Comparison of ENCODE assay signal across 1 cellular context in the genomic region with DNA sequence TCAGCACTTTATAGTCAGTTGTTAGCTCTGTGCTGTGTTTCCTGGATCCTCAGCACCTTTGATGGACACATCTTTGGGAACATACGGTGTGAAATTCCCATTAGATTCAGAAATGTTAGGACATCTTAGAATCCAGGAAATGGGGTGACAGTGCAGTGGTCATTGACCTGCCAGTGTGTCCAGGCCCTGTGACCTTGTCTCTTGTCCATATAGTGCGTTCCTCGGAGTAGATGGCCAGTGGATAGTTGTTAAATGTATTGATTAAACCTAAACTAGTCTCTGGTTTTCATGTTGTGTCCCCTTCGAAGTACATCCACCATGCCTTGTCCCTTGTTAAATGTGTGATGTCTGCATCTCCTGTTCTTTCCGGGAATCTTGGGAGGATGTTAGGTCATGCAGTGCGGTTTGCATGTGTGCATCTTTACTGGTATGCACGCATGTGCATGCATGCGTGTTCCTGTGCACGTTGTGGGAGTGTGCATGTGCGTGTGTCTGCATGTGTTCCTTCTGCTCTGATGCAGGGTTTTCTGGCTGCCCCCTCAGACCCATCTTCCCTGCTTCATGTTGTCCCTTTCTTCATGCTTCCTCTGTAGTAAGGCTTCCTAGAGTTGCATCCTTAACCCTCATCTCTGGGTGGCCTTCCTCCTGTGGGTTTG.
TF ChIP-seq lines count a peak whose summit lies in the region.

No MANE protein-coding gene starts in this region.

TF ChIP-seq in K562, 482 proteins besides CTCF, POLR2A, EP300 and RAD21 (continued from another document and continues in another):
- TF ChIP-seq, protein P1, sequence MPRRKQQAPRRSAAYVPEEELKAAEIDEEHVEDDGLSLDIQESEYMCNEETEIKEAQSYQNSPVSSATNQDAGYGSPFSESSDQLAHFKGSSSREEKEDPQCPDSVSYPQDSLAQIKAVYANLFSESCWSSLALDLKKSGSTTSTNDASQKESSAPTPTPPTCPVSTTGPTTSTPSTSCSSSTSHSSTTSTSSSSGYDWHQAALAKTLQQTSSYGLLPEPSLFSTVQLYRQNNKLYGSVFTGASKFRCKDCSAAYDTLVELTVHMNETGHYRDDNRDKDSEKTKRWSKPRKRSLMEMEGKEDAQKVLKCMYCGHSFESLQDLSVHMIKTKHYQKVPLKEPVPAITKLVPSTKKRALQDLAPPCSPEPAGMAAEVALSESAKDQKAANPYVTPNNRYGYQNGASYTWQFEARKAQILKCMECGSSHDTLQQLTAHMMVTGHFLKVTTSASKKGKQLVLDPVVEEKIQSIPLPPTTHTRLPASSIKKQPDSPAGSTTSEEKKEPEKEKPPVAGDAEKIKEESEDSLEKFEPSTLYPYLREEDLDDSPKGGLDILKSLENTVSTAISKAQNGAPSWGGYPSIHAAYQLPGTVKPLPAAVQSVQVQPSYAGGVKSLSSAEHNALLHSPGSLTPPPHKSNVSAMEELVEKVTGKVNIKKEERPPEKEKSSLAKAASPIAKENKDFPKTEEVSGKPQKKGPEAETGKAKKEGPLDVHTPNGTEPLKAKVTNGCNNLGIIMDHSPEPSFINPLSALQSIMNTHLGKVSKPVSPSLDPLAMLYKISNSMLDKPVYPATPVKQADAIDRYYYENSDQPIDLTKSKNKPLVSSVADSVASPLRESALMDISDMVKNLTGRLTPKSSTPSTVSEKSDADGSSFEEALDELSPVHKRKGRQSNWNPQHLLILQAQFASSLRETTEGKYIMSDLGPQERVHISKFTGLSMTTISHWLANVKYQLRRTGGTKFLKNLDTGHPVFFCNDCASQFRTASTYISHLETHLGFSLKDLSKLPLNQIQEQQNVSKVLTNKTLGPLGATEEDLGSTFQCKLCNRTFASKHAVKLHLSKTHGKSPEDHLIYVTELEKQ (CRISPR knock-in tag; IDR thresholded peaks at IDR 0.05), result no peak
- TF ChIP-seq ARID1B (IDR thresholded peaks at IDR 0.05) (no peak), BCL6 (CRISPR knock-in tag; IDR thresholded peaks at IDR 0.05) (no peak), TEAD4 (IDR thresholded peaks at IDR 0.05; ENCODE audit: low read length) (no peak), TEAD4 (CRISPR knock-in tag; IDR thresholded peaks at IDR 0.05; ENCODE audit: borderline replicate concordance) (no peak), RBM34 (IDR thresholded peaks at IDR 0.05; ENCODE audit: borderline replicate concordance, insufficient read depth, low read length) (no peak), ILF3 (IDR thresholded peaks at IDR 0.05; ENCODE audit: borderline replicate concordance) (no peak), PCBP2 (IDR thresholded peaks at IDR 0.05; ENCODE audit: low read depth, low read length, poor library complexity, severe bottlenecking) (no peak), NRF1 (conservative IDR thresholded peaks at IDR 0.05 in 1 of 2, IDR thresholded peaks at IDR 0.05 in 1 of 2) (no peak), ETV5 (CRISPR knock-in tag; IDR thresholded peaks at IDR 0.05; ENCODE audit: low read depth) (no peak), KAT2B (IDR thresholded peaks at IDR 0.05; ENCODE audit: low read depth, low read length) (no peak), TAF9B (IDR thresholded peaks at IDR 0.05; ENCODE audit: partially characterized antibody) (no peak), NFIX (CRISPR knock-in tag; IDR thresholded peaks at IDR 0.05; ENCODE audit: low read depth) (no peak), PHF8 (IDR thresholded peaks at IDR 0.05; ENCODE audit: borderline replicate concordance, low read length) (peak; percentile 5; the same call in 1 of the 2 replicates), DDX20 (tag; IDR thresholded peaks at IDR 0.05; ENCODE audit: low read depth) (no peak), CREBBP (IDR thresholded peaks at IDR 0.05; ENCODE audit: low read depth, low read length) (no peak), ZNF444 (CRISPR knock-in tag; IDR thresholded peaks at IDR 0.05) (no peak), MEIS2 (IDR thresholded peaks at IDR 0.05; ENCODE audit: partially characterized antibody) (no peak), GATA2 (CRISPR knock-in tag; IDR thresholded peaks at IDR 0.05) (no peak), KDM5B (IDR thresholded peaks at IDR 0.05; ENCODE audit: insufficient replicate concordance, low read depth, low read length) (peak; percentile 52), SMAD4 (CRISPR knock-in tag; conservative IDR thresholded peaks at IDR 0.05) (no peak), ZNF165 (CRISPR knock-in tag; IDR thresholded peaks at IDR 0.05; ENCODE audit: borderline replicate concordance) (0 out of 2 replicates have a peak, but pooled peaks have one; percentile 22), HDAC2 (IDR thresholded peaks at IDR 0.05) (no peak), KLF1 (tag; IDR thresholded peaks at IDR 0.05) (peak; percentile 51; the same call in 1 of the 2 replicates), ZC3H11A (IDR thresholded peaks at IDR 0.05; ENCODE audit: low read depth, low read length) (no peak), SETDB1 (IDR thresholded peaks at IDR 0.05; ENCODE audit: low read length) (no peak), ATF1 (CRISPR knock-in tag; IDR thresholded peaks at IDR 0.05) (no peak), ATF1 (tag; IDR thresholded peaks at IDR 0.05) (no peak), ZNF764 (CRISPR knock-in tag; IDR thresholded peaks at IDR 0.05; ENCODE audit: low read depth) (no peak), SRSF9 (IDR thresholded peaks at IDR 0.05; ENCODE audit: borderline replicate concordance, low read depth, low read length) (no peak), IRF2 (CRISPR knock-in tag; IDR thresholded peaks at IDR 0.05) (no peak), ZNF57 (CRISPR knock-in tag; IDR thresholded peaks at IDR 0.05) (0 out of 2 replicates have a peak, but pooled peaks have one; percentile 55), JUN (IDR thresholded peaks at IDR 0.05; ENCODE audit: borderline replicate concordance, low read depth, low read length) (no peak), JUN (CRISPR knock-in tag; IDR thresholded peaks at IDR 0.05; ENCODE audit: borderline replicate concordance) (no peak), HIVEP1 (CRISPR knock-in tag; IDR thresholded peaks at IDR 0.05) (no peak), ZNF778 (CRISPR knock-in tag; IDR thresholded peaks at IDR 0.05) (no peak), MTA1 (IDR thresholded peaks at IDR 0.05; ENCODE audit: borderline replicate concordance) (no peak), CCAR2 (IDR thresholded peaks at IDR 0.05; ENCODE audit: low read depth, low read length) (no peak), KLF10 (CRISPR knock-in tag; IDR thresholded peaks at IDR 0.05) (no peak), EP400 (IDR thresholded peaks at IDR 0.05) (no peak), ZNF143 (CRISPR knock-in tag; IDR thresholded peaks at IDR 0.05) (no peak), ZNF146 (CRISPR knock-in tag; IDR thresholded peaks at IDR 0.05; ENCODE audit: unreplicated experiment) (no peak)
- TF ChIP-seq, protein P2, sequence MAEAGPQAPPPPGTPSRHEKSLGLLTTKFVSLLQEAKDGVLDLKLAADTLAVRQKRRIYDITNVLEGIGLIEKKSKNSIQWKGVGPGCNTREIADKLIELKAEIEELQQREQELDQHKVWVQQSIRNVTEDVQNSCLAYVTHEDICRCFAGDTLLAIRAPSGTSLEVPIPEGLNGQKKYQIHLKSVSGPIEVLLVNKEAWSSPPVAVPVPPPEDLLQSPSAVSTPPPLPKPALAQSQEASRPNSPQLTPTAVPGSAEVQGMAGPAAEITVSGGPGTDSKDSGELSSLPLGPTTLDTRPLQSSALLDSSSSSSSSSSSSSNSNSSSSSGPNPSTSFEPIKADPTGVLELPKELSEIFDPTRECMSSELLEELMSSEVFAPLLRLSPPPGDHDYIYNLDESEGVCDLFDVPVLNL (CRISPR knock-in tag; IDR thresholded peaks at IDR 0.05; ENCODE audit: low read depth), result no peak
- TF ChIP-seq, protein P3, sequence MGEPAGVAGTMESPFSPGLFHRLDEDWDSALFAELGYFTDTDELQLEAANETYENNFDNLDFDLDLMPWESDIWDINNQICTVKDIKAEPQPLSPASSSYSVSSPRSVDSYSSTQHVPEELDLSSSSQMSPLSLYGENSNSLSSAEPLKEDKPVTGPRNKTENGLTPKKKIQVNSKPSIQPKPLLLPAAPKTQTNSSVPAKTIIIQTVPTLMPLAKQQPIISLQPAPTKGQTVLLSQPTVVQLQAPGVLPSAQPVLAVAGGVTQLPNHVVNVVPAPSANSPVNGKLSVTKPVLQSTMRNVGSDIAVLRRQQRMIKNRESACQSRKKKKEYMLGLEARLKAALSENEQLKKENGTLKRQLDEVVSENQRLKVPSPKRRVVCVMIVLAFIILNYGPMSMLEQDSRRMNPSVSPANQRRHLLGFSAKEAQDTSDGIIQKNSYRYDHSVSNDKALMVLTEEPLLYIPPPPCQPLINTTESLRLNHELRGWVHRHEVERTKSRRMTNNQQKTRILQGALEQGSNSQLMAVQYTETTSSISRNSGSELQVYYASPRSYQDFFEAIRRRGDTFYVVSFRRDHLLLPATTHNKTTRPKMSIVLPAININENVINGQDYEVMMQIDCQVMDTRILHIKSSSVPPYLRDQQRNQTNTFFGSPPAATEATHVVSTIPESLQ (CRISPR knock-in tag; IDR thresholded peaks at IDR 0.05), result no peak
- TF ChIP-seq, protein P4, sequence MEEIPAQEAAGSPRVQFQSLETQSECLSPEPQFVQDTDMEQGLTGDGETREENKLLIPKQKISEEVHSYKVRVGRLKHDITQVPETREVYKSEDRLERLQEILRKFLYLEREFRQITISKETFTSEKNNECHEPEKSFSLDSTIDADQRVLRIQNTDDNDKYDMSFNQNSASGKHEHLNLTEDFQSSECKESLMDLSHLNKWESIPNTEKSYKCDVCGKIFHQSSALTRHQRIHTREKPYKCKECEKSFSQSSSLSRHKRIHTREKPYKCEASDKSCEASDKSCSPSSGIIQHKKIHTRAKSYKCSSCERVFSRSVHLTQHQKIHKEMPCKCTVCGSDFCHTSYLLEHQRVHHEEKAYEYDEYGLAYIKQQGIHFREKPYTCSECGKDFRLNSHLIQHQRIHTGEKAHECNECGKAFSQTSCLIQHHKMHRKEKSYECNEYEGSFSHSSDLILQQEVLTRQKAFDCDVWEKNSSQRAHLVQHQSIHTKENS (CRISPR knock-in tag; IDR thresholded peaks at IDR 0.05), result no peak
- TF ChIP-seq, protein P5, sequence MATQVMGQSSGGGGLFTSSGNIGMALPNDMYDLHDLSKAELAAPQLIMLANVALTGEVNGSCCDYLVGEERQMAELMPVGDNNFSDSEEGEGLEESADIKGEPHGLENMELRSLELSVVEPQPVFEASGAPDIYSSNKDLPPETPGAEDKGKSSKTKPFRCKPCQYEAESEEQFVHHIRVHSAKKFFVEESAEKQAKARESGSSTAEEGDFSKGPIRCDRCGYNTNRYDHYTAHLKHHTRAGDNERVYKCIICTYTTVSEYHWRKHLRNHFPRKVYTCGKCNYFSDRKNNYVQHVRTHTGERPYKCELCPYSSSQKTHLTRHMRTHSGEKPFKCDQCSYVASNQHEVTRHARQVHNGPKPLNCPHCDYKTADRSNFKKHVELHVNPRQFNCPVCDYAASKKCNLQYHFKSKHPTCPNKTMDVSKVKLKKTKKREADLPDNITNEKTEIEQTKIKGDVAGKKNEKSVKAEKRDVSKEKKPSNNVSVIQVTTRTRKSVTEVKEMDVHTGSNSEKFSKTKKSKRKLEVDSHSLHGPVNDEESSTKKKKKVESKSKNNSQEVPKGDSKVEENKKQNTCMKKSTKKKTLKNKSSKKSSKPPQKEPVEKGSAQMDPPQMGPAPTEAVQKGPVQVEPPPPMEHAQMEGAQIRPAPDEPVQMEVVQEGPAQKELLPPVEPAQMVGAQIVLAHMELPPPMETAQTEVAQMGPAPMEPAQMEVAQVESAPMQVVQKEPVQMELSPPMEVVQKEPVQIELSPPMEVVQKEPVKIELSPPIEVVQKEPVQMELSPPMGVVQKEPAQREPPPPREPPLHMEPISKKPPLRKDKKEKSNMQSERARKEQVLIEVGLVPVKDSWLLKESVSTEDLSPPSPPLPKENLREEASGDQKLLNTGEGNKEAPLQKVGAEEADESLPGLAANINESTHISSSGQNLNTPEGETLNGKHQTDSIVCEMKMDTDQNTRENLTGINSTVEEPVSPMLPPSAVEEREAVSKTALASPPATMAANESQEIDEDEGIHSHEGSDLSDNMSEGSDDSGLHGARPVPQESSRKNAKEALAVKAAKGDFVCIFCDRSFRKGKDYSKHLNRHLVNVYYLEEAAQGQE (CRISPR knock-in tag; IDR thresholded peaks at IDR 0.05; ENCODE audit: low read depth), result 0 out of 2 replicates have a peak, but pooled peaks have one; percentile 10
- TF ChIP-seq, protein P6, sequence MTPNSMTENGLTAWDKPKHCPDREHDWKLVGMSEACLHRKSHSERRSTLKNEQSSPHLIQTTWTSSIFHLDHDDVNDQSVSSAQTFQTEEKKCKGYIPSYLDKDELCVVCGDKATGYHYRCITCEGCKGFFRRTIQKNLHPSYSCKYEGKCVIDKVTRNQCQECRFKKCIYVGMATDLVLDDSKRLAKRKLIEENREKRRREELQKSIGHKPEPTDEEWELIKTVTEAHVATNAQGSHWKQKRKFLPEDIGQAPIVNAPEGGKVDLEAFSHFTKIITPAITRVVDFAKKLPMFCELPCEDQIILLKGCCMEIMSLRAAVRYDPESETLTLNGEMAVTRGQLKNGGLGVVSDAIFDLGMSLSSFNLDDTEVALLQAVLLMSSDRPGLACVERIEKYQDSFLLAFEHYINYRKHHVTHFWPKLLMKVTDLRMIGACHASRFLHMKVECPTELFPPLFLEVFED (CRISPR knock-in tag; conservative IDR thresholded peaks at IDR 0.05), result peak; percentile 56
- TF ChIP-seq, protein P7, sequence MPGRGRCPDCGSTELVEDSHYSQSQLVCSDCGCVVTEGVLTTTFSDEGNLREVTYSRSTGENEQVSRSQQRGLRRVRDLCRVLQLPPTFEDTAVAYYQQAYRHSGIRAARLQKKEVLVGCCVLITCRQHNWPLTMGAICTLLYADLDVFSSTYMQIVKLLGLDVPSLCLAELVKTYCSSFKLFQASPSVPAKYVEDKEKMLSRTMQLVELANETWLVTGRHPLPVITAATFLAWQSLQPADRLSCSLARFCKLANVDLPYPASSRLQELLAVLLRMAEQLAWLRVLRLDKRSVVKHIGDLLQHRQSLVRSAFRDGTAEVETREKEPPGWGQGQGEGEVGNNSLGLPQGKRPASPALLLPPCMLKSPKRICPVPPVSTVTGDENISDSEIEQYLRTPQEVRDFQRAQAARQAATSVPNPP (IDR thresholded peaks at IDR 0.05; ENCODE audit: borderline replicate concordance, insufficient read depth, insufficient read length), result no peak
- TF ChIP-seq, protein P8, sequence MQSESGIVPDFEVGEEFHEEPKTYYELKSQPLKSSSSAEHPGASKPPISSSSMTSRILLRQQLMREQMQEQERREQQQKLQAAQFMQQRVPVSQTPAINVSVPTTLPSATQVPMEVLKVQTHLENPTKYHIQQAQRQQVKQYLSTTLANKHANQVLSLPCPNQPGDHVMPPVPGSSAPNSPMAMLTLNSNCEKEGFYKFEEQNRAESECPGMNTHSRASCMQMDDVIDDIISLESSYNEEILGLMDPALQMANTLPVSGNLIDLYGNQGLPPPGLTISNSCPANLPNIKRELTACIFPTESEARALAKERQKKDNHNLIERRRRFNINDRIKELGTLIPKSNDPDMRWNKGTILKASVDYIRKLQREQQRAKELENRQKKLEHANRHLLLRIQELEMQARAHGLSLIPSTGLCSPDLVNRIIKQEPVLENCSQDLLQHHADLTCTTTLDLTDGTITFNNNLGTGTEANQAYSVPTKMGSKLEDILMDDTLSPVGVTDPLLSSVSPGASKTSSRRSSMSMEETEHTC (IDR thresholded peaks at IDR 0.05), result no peak
- TF ChIP-seq, protein P9, sequence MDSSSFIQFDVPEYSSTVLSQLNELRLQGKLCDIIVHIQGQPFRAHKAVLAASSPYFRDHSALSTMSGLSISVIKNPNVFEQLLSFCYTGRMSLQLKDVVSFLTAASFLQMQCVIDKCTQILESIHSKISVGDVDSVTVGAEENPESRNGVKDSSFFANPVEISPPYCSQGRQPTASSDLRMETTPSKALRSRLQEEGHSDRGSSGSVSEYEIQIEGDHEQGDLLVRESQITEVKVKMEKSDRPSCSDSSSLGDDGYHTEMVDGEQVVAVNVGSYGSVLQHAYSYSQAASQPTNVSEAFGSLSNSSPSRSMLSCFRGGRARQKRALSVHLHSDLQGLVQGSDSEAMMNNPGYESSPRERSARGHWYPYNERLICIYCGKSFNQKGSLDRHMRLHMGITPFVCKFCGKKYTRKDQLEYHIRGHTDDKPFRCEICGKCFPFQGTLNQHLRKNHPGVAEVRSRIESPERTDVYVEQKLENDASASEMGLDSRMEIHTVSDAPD (CRISPR knock-in tag; IDR thresholded peaks at IDR 0.05), result no peak
